In genomic region chr19:35328851-35329285, GRCh38 we compare ENCODE assay signal across 12 cellular contexts. TPM values are rescaled to one million over a fixed set of nuclear protein-coding genes. Genes with fewer than 3 reads are reported as not detected.
A peak's percentile ranks its signal among the peaks of the same experiment; 100 is the strongest.
DNase-seq lines count a peak whose midpoint lies in the region; ATAC-seq and TF ChIP-seq lines count a peak whose summit lies in the region.
"Had no signal": no experiment of that assay in that cellular context is flagged by ENCODE, and none has a peak within 500 bp of the region (broad histone marks: within the 10 kb centered on the region; RNA-seq: fewer than 3 reads in every experiment).

TSS of gene CD22 (plus strand) at chr19:35329187. CDS start at chr19:35332041, 2,854 bp downstream.

- peak within 1 kb of the TSS; percentile 99 for H3K4me2 ChIP-seq in BLaER1

- TF ChIP-seq POLR2A in GM18951 (IDR thresholded peaks at IDR 0.05; ENCODE audit: extremely low read depth, insufficient read depth, insufficient read length), result peak; percentile 78

- in situ Hi-C loops in GM18951 (cut with MboI; ENCODE audit: low sequenced_read_pairs, unreplicated experiment), result no loop called here

- H3K9me3 ChIP-seq in BLaER1, result no peaks in the 10 kb centered on the region; the same call in 1 of the 2 replicates
- H3K9me3 ChIP-seq: HAP-1 had no signal

- H3K4me3 ChIP-seq in BLaER1, result peak within 1 kb of the TSS; percentile 90
- H3K4me3 ChIP-seq: HAP-1 had no signal

- peaks cover 31% of the 10 kb centered on the region for H4K20me1 ChIP-seq in BLaER1

- H3K27ac ChIP-seq in BLaER1, result peak within 1 kb of the TSS; percentile 92

- DNase-seq in NOMO-1 treated with DMSO at 0.1 percent for 48 hours (lab: John Stamatoyannopoulos, UW; ENCODE audit: unreplicated experiment), result peak; percentile 74
- DNase-seq in NCI-H2227 treated with DMSO at 0.1 percent for 48 hours (lab: John Stamatoyannopoulos, UW), result no peak
- no peak for DNase-seq in occipital lobe (lab: John Stamatoyannopoulos, UW)
- DNase-seq in HCEC 1CT, result no peak
- DNase-seq: NCI-H1694 treated with DMSO at 0.1 percent for 48 hours, SHP77 had no signal

- H3K4me1 ChIP-seq in BLaER1, result peaks cover 74% of the 10 kb centered on the region
- H3K4me1 ChIP-seq: HAP-1 had no signal

- no peaks in the 10 kb centered on the region for H3K27me3 ChIP-seq in BLaER1

- ATAC-seq in esophagus mucosa (peak; percentile 22), GM19463 (IDR thresholded peaks at IDR 0.05; ENCODE audit: unreplicated experiment) (no peak)

- H3K36me3 ChIP-seq in BLaER1, result peaks cover 20% of the 10 kb centered on the region
- H3K36me3 ChIP-seq: HAP-1 had no signal

- H3K9ac ChIP-seq in BLaER1, result peak within 1 kb of the TSS; percentile 91

RNA-seq across cellular contexts. Expression of gene CD22, which starts in this region (rescaled TPM):
- 2.5 TPM for total RNA-seq in esophagus mucosa
- total RNA-seq in occipital lobe, result not detected
- total RNA-seq: pulmonary artery endothelial cell had no signal
